ENCODE assay signal across 31 cellular contexts in genomic region chr9:2464624-2465023, GRCh38.
"Had no signal": no experiment of that assay in that cellular context is flagged by ENCODE, and none has a peak within 500 bp of the region (broad histone marks: within the 10 kb centered on the region; RNA-seq: fewer than 3 reads in every experiment).

No MANE protein-coding gene starts in this region.

- ATAC-seq: activated CD8-positive, alpha-beta memory T cell treated with anti-CD3 and anti-CD28 coated beads, Interleukin-2, amount 10 ng/mL, durations not matched to agents 7 days and 5 days; activated CD8-positive, alpha-beta T cell treated with anti-CD3 and anti-CD28 coated beads, Interleukin-2, amount 10 ng/mL, durations not matched to agents 7 days and 5 days; activated naive CD8-positive, alpha-beta T cell treated with anti-CD3 and anti-CD28 coated beads, Interleukin-2, amount 50 U/mL, for 24 hours had no signal

- FAIRE-seq: bronchial epithelial cell, TTC549 had no signal

- H3K4me1 ChIP-seq: ascending aorta had no signal

- H3K36me3 ChIP-seq: ascending aorta, cardiac muscle cell, WERI-Rb-1 had no signal

- DNase-seq: activated B cell treated with CpG ODN at 0.5 μM for 24 hours; activated CD4-positive, alpha-beta memory T cell treated with anti-CD3 and anti-CD28 coated beads for 36 hours; activated CD4-positive, alpha-beta T cell treated with anti-CD3 and anti-CD28 coated beads for 4 hours; activated CD4-positive, alpha-beta T cell treated with anti-CD3 and anti-CD28 coated beads, Interleukin-2, amount 10 ng/mL, durations not matched to agents 24 days and 14 days; activated CD4-positive, alpha-beta T cell treated with anti-CD3 and anti-CD28 coated beads, Interleukin-2, amount 50 U/mL, for 1 hour; activated CD4-positive, alpha-beta T cell treated with anti-CD3 and anti-CD28 coated beads, Interleukin-2, amount 50 U/mL, for 4 hours; activated CD4-positive, CD25-positive, alpha-beta regulatory T cell treated with anti-CD3 and anti-CD28 coated beads, Interleukin-2, amount 50 U/mL, for 72 hours; activated CD8-positive, alpha-beta memory T cell treated with anti-CD3 and anti-CD28 coated beads for 24 hours; activated CD8-positive, alpha-beta memory T cell treated with anti-CD3 and anti-CD28 coated beads, Interleukin-2, amount 10 ng/mL, durations not matched to agents 7 days and 5 days; activated CD8-positive, alpha-beta memory T cell treated with anti-CD3 and anti-CD28 coated beads, Interleukin-2, amount 50 U/mL, for 48 hours; activated CD8-positive, alpha-beta T cell treated with anti-CD3 and anti-CD28 coated beads, Interleukin-2, amount 10 ng/mL, durations not matched to agents 7 days and 5 days; activated effector memory CD4-positive, alpha-beta T cell treated with Interleukin-2 at 50 U/mL for 16 hours; activated gamma-delta T cell; activated naive CD4-positive, alpha-beta T cell treated with anti-CD3 and anti-CD28 coated beads, Interleukin-2, amount 10 ng/mL, durations not matched to agents 7 days and 5 days; activated naive CD4-positive, alpha-beta T cell treated with Interleukin-2 at 50 U/mL for 16 hours; activated naive CD8-positive, alpha-beta T cell treated with anti-CD3 and anti-CD28 coated beads, Interleukin-2, amount 10 ng/mL, durations not matched to agents 7 days and 5 days; activated naive CD8-positive, alpha-beta T cell treated with anti-CD3 and anti-CD28 coated beads, Interleukin-2, amount 50 U/mL, for 24 hours; activated T-cell treated with anti-CD3 and anti-CD28 coated beads, Interleukin-2, amount 50 U/mL, for 24 hours; activated T-cell treated with anti-CD3 and anti-CD28 coated beads, Interleukin-2, amount 50 U/mL, for 48 hours; amygdala; anterior cingulate cortex; caudate nucleus; cerebellar nuclear complex; T-helper 1 cell; T-helper 2 cell; T-helper 9 cell; WERI-Rb-1 had no signal

- H3K4me3 ChIP-seq: ascending aorta, cardiac muscle cell had no signal

- H3K27me3 ChIP-seq: ascending aorta, cardiac muscle cell had no signal

- H3K27ac ChIP-seq: ascending aorta, cardiac muscle cell, WERI-Rb-1 had no signal
